Comparison of ENCODE assay signal across 24 cellular contexts in the genomic region with DNA sequence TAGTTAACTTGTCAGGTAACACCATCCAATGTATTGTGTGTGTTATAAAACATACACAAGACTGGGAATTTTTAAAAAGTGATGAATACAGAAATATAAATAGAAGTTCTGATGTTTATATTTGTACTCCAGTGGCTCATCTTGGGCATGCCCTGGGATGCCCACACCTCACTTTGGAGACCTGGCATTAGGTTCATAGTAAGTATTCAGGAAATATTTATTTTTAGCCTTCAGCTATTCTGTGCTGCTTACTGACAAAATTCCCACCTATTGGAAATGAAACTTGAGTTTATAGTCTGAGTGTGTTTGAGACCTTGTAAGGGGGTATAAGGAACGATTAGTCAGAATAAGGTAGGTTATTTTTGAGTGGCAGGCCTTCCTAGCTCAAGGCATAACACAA.
"Had no signal": no experiment of that assay in that cellular context is flagged by ENCODE, and none has a peak within 500 bp of the region (broad histone marks: within the 10 kb centered on the region; RNA-seq: fewer than 3 reads in every experiment).

No MANE protein-coding gene starts in this region.

- H3K27ac ChIP-seq: SK-N-MC had no signal

- DNase-seq: activated B cell treated with CpG ODN at 0.5 μM for 24 hours; activated CD4-positive, alpha-beta T cell treated with anti-CD3 and anti-CD28 coated beads for 1 hour; activated CD4-positive, alpha-beta T cell treated with anti-CD3 and anti-CD28 coated beads, Interleukin-2, amount 10 ng/mL, durations not matched to agents 24 days and 14 days; activated CD4-positive, alpha-beta T cell treated with anti-CD3 and anti-CD28 coated beads, Interleukin-2, amount 50 U/mL, for 48 hours; activated CD8-positive, alpha-beta memory T cell treated with anti-CD3 and anti-CD28 coated beads, Interleukin-2, amount 10 ng/mL, durations not matched to agents 7 days and 5 days; activated effector memory CD4-positive, alpha-beta T cell treated with anti-CD3 and anti-CD28 coated beads, Interleukin-2, amount 50 U/mL, for 16 hours; activated naive CD4-positive, alpha-beta T cell treated with Interleukin-2 at 50 U/mL for 16 hours; activated T-cell treated with anti-CD3 and anti-CD28 coated beads, Interleukin-2, amount 50 U/mL, for 24 hours; amygdala; KG1; NCI-H1092; NCI-H1417; NCI-H187 treated with DMSO at 0.1 percent for 48 hours; NCI-H2081 treated with DMSO at 0.1 percent for 48 hours; NCI-H446; NCI-H524; PC-9; T-cell; T-helper 2 cell; T1000 had no signal

- H3K4me3 ChIP-seq: PC-9, SK-N-MC had no signal

- H2AFZ ChIP-seq: PC-9 had no signal

- ATAC-seq: activated CD8-positive, alpha-beta memory T cell treated with anti-CD3 and anti-CD28 coated beads, Interleukin-2, amount 10 ng/mL, durations not matched to agents 7 days and 5 days; Right ventricle myocardium inferior; T-cell had no signal

- FAIRE-seq: astrocyte, TTC549 had no signal
